In genomic region chr3:126200534-126200933, GRCh38 we compare ENCODE assay signal across 1 cellular context.
TF ChIP-seq lines count a peak whose summit lies in the region.

No MANE protein-coding gene starts in this region.

TF ChIP-seq in K562, 482 proteins besides CTCF, POLR2A, EP300 and RAD21 (continued from another document and continues in another):
- no peak for TF ChIP-seq ZFPM2 (CRISPR knock-in tag; IDR thresholded peaks at IDR 0.05)
- no peak; the same call in 1 of the 2 replicates for TF ChIP-seq MTF1 (CRISPR knock-in tag; IDR thresholded peaks at IDR 0.05; ENCODE audit: borderline replicate concordance)
- no peak for TF ChIP-seq HMGN3 (IDR thresholded peaks at IDR 0.05; ENCODE audit: borderline replicate concordance, extremely low read depth, insufficient read length, low read depth, low read length)
- no peak for TF ChIP-seq NRF1 (conservative IDR thresholded peaks at IDR 0.05 in 1 of 2, IDR thresholded peaks at IDR 0.05 in 1 of 2)
- TF ChIP-seq STAG1 (CRISPR knock-in tag; IDR thresholded peaks at IDR 0.05; ENCODE audit: borderline replicate concordance): no peak
- TF ChIP-seq EP400 (IDR thresholded peaks at IDR 0.05): no peak
- TF ChIP-seq RHOXF2B (CRISPR knock-in tag; conservative IDR thresholded peaks at IDR 0.05): no peak
- TF ChIP-seq BCL6 (CRISPR knock-in tag; IDR thresholded peaks at IDR 0.05): peak; percentile 94
- no peak for TF ChIP-seq ZNF224 (CRISPR knock-in tag; IDR thresholded peaks at IDR 0.05)
- peak; percentile 90 for TF ChIP-seq PTTG1 (tag; IDR thresholded peaks at IDR 0.05; ENCODE audit: low read depth)
- no peak for TF ChIP-seq SRSF7 (optimal IDR thresholded peaks at IDR 0.05; ENCODE audit: low read depth, low read length)
- TF ChIP-seq NR2C1 (IDR thresholded peaks at IDR 0.05): no peak
- TF ChIP-seq NR2C1 (tag; IDR thresholded peaks at IDR 0.05): 0 out of 2 replicates have a peak, but pooled peaks have one; percentile 57
- TF ChIP-seq THAP7 (CRISPR knock-in tag; IDR thresholded peaks at IDR 0.05): no peak
- TF ChIP-seq SREBF2 (CRISPR knock-in tag; IDR thresholded peaks at IDR 0.05): no peak
- peak; percentile 96 for TF ChIP-seq SMAD3 (CRISPR knock-in tag; conservative IDR thresholded peaks at IDR 0.05)
- no peak for TF ChIP-seq FOXP4 (CRISPR knock-in tag; IDR thresholded peaks at IDR 0.05; ENCODE audit: borderline replicate concordance)
- no peak for TF ChIP-seq MECOM (CRISPR knock-in tag; IDR thresholded peaks at IDR 0.05)
- peak; percentile 99 for TF ChIP-seq ZNF589 (CRISPR knock-in tag; IDR thresholded peaks at IDR 0.05; ENCODE audit: low read depth)
- no peak for TF ChIP-seq SOX6 (IDR thresholded peaks at IDR 0.05)
- no peak for TF ChIP-seq ELF4 (CRISPR knock-in tag; IDR thresholded peaks at IDR 0.05)
- 0 out of 2 replicates have a peak, but pooled peaks have one; percentile 20 for TF ChIP-seq ZNF592 (IDR thresholded peaks at IDR 0.05)
- TF ChIP-seq PYGO2 (tag; IDR thresholded peaks at IDR 0.05): peak; percentile 87
- TF ChIP-seq DMBX1 (CRISPR knock-in tag; IDR thresholded peaks at IDR 0.05; ENCODE audit: borderline replicate concordance): no peak
- TF ChIP-seq ASH1L (IDR thresholded peaks at IDR 0.05; ENCODE audit: borderline replicate concordance, low read depth, partially characterized antibody): no peak
- TF ChIP-seq RFX5 (IDR thresholded peaks at IDR 0.05; ENCODE audit: low read depth, low read length): no peak
- TF ChIP-seq ZNF518B (CRISPR knock-in tag; IDR thresholded peaks at IDR 0.05): peak; percentile 83
- TF ChIP-seq CEBPG (CRISPR knock-in tag; IDR thresholded peaks at IDR 0.05): no peak
- no peak for TF ChIP-seq CEBPG (tag; conservative IDR thresholded peaks at IDR 0.05 in 1 of 2, IDR thresholded peaks at IDR 0.05 in 1 of 2)
- TF ChIP-seq ZSCAN29 (IDR thresholded peaks at IDR 0.05): no peak
- peak; percentile 92 for TF ChIP-seq HBP1 (CRISPR knock-in tag; IDR thresholded peaks at IDR 0.05)
- no peak for TF ChIP-seq TAF1 (IDR thresholded peaks at IDR 0.05; ENCODE audit: control insufficient read depth, extremely low read depth, insufficient read depth, low read length, severe bottlenecking)
- 0 out of 2 replicates have a peak, but pooled peaks have one; percentile 33 for TF ChIP-seq HMG20B (CRISPR knock-in tag; IDR thresholded peaks at IDR 0.05)
- no peak for TF ChIP-seq SIRT6 (IDR thresholded peaks at IDR 0.05; ENCODE audit: low read depth, low read length)
- TF ChIP-seq TAF7 (tag; IDR thresholded peaks at IDR 0.05): 0 out of 2 replicates have a peak, but pooled peaks have one; percentile 14
- TF ChIP-seq PTBP1 (IDR thresholded peaks at IDR 0.05; ENCODE audit: low read depth, low read length): no peak
- no peak for TF ChIP-seq CHD1 (IDR thresholded peaks at IDR 0.05; ENCODE audit: low read length)
- no peak for TF ChIP-seq ZBTB8A (IDR thresholded peaks at IDR 0.05; ENCODE audit: partially characterized antibody)
- no peak for TF ChIP-seq HNRNPLL (IDR thresholded peaks at IDR 0.05; ENCODE audit: low read depth, low read length, poor library complexity, severe bottlenecking)
- no peak for TF ChIP-seq ELK1 (CRISPR knock-in tag; IDR thresholded peaks at IDR 0.05)
- TF ChIP-seq ZNF766 (CRISPR knock-in tag; conservative IDR thresholded peaks at IDR 0.05): peak; percentile 86; the same call in 1 of the 2 replicates
- TF ChIP-seq HNRNPK (IDR thresholded peaks at IDR 0.05; ENCODE audit: low read depth, low read length, poor library complexity, severe bottlenecking): no peak
- TF ChIP-seq BACH1 (tag; IDR thresholded peaks at IDR 0.05): peak; percentile 94
- TF ChIP-seq E2F3 (CRISPR knock-in tag; IDR thresholded peaks at IDR 0.05): peak; percentile 98
- no peak for TF ChIP-seq ADNP (tag; IDR thresholded peaks at IDR 0.05)
- TF ChIP-seq ZNF507 (tag; conservative IDR thresholded peaks at IDR 0.05): peak; percentile 57; the same call in 1 of the 2 replicates
- TF ChIP-seq NFYB (IDR thresholded peaks at IDR 0.05; ENCODE audit: extremely low read depth, insufficient read length): no peak
- TF ChIP-seq ATF4 (CRISPR knock-in tag; IDR thresholded peaks at IDR 0.05): peak; percentile 89
- TF ChIP-seq DIDO1 (tag; IDR thresholded peaks at IDR 0.05; ENCODE audit: low read depth): peak; percentile 83
